Comparison of ENCODE assay signal across 2 cellular contexts in the genomic region with DNA sequence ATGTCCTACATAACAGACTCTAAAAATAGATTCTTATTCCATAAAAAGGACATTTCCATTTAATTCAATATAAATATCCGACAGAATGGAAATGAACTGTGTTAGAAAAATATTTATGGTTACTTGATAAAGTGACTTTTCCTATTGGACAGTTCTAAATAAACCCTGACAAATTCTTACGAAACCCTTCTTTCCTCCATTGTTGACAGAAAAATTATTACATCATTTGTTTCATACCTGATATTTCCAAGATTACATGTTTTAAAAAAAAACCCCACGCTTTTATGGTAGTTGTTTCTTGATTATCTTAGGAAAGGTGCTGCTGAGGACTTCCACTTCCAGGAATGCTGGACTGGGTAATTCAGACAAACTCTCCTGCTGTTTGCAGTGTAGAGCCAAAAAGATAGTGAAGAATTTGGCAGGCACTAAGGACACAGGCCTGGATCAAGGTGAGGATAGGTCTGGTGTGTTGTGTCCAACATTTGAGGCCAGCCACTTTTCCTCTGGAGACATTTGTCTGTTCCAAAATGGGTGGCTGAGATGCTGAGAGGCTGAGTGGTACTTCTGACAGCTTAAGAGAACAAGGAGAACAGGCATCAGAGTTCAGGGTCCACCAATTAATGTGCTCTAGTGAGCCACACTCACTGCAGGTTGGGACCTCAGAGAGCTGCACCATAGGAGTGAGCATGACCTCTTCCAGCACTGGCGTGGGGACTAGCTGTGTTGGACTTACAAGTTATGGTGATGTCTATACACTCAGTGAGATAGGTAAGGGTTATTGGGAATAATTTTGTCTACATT.
TF ChIP-seq lines count a peak whose summit lies in the region.

No MANE protein-coding gene starts in this region.

TF ChIP-seq in A549, 52 proteins besides CTCF, POLR2A, EP300 and RAD21:
- TF ChIP-seq, protein P1, sequence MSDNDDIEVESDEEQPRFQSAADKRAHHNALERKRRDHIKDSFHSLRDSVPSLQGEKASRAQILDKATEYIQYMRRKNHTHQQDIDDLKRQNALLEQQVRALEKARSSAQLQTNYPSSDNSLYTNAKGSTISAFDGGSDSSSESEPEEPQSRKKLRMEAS (IDR thresholded peaks at IDR 0.05) = no peak
- no peak for TF ChIP-seq HOXB5 (CRISPR knock-in tag; IDR thresholded peaks at IDR 0.05)
- no peak for TF ChIP-seq FOXS1 (CRISPR knock-in tag; IDR thresholded peaks at IDR 0.05)
- TF ChIP-seq CHD4 (IDR thresholded peaks at IDR 0.05; ENCODE audit: borderline replicate concordance) = no peak
- no peak for TF ChIP-seq KDM1A (IDR thresholded peaks at IDR 0.05; ENCODE audit: low read depth)
- TF ChIP-seq, protein P2, sequence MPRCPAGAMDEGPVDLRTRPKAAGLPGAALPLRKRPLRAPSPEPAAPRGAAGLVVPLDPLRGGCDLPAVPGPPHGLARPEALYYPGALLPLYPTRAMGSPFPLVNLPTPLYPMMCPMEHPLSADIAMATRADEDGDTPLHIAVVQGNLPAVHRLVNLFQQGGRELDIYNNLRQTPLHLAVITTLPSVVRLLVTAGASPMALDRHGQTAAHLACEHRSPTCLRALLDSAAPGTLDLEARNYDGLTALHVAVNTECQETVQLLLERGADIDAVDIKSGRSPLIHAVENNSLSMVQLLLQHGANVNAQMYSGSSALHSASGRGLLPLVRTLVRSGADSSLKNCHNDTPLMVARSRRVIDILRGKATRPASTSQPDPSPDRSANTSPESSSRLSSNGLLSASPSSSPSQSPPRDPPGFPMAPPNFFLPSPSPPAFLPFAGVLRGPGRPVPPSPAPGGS (IDR thresholded peaks at IDR 0.05) = no peak
- TF ChIP-seq HEYL (CRISPR knock-in tag; IDR thresholded peaks at IDR 0.05) = no peak
- TF ChIP-seq EHF (CRISPR knock-in tag; IDR thresholded peaks at IDR 0.05) = no peak
- TF ChIP-seq NFE2L2 (conservative IDR thresholded peaks at IDR 0.05; ENCODE audit: low read length) = no peak
- no peak for TF ChIP-seq RFX5 (IDR thresholded peaks at IDR 0.05)
- TF ChIP-seq TFCP2L1 (CRISPR knock-in tag; IDR thresholded peaks at IDR 0.05) = no peak
- TF ChIP-seq JUNB (IDR thresholded peaks at IDR 0.05) = no peak
- TF ChIP-seq POLR2AphosphoS2 (conservative IDR thresholded peaks at IDR 0.05; ENCODE audit: low read length) = no peak
- TF ChIP-seq PHF8 (IDR thresholded peaks at IDR 0.05; ENCODE audit: borderline replicate concordance, low read depth) = no peak
- TF ChIP-seq JUN (IDR thresholded peaks at IDR 0.05) = no peak
- TF ChIP-seq ZNF302 (CRISPR knock-in tag; IDR thresholded peaks at IDR 0.05) = no peak
- TF ChIP-seq, protein P3, sequence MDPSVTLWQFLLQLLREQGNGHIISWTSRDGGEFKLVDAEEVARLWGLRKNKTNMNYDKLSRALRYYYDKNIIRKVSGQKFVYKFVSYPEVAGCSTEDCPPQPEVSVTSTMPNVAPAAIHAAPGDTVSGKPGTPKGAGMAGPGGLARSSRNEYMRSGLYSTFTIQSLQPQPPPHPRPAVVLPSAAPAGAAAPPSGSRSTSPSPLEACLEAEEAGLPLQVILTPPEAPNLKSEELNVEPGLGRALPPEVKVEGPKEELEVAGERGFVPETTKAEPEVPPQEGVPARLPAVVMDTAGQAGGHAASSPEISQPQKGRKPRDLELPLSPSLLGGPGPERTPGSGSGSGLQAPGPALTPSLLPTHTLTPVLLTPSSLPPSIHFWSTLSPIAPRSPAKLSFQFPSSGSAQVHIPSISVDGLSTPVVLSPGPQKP (IDR thresholded peaks at IDR 0.05; ENCODE audit: low read depth, low read length) = no peak
- TF ChIP-seq FOSL2 (IDR thresholded peaks at IDR 0.05) = no peak
- TF ChIP-seq FOSL2 (CRISPR knock-in tag; IDR thresholded peaks at IDR 0.05) = no peak
- TF ChIP-seq RNF2 (IDR thresholded peaks at IDR 0.05; ENCODE audit: borderline replicate concordance, low read depth) = no peak
- TF ChIP-seq SMC3 (IDR thresholded peaks at IDR 0.05) = no peak

TF ChIP-seq in SK-N-SH treated with all-trans-retinoic acid at 6 μM for 48 hours, 23 proteins besides CTCF, POLR2A, EP300 and RAD21:
- TF ChIP-seq, protein P4, sequence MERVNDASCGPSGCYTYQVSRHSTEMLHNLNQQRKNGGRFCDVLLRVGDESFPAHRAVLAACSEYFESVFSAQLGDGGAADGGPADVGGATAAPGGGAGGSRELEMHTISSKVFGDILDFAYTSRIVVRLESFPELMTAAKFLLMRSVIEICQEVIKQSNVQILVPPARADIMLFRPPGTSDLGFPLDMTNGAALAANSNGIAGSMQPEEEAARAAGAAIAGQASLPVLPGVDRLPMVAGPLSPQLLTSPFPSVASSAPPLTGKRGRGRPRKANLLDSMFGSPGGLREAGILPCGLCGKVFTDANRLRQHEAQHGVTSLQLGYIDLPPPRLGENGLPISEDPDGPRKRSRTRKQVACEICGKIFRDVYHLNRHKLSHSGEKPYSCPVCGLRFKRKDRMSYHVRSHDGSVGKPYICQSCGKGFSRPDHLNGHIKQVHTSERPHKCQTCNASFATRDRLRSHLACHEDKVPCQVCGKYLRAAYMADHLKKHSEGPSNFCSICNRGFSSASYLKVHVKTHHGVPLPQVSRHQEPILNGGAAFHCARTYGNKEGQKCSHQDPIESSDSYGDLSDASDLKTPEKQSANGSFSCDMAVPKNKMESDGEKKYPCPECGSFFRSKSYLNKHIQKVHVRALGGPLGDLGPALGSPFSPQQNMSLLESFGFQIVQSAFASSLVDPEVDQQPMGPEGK (CRISPR knock-in tag; IDR thresholded peaks at IDR 0.05; ENCODE audit: borderline replicate concordance) = no peak
- TF ChIP-seq ZC3H10 (CRISPR knock-in tag; IDR thresholded peaks at IDR 0.05) = no peak
- TF ChIP-seq, protein P5, sequence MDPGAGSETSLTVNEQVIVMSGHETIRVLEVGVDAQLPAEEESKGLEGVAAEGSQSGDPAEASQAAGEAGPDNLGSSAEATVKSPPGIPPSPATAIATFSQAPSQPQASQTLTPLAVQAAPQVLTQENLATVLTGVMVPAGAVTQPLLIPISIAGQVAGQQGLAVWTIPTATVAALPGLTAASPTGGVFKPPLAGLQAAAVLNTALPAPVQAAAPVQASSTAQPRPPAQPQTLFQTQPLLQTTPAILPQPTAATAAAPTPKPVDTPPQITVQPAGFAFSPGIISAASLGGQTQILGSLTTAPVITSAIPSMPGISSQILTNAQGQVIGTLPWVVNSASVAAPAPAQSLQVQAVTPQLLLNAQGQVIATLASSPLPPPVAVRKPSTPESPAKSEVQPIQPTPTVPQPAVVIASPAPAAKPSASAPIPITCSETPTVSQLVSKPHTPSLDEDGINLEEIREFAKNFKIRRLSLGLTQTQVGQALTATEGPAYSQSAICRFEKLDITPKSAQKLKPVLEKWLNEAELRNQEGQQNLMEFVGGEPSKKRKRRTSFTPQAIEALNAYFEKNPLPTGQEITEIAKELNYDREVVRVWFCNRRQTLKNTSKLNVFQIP (CRISPR knock-in tag; IDR thresholded peaks at IDR 0.05; ENCODE audit: borderline replicate concordance, low read depth) = no peak
- no peak for TF ChIP-seq GLIS3 (CRISPR knock-in tag; IDR thresholded peaks at IDR 0.05)
- TF ChIP-seq ZFP30 (CRISPR knock-in tag; IDR thresholded peaks at IDR 0.05) = no peak
- TF ChIP-seq ZNF70 (CRISPR knock-in tag; IDR thresholded peaks at IDR 0.05) = no peak
